19 cellular contexts compared by ENCODE assay signal in genomic region chr12:7039403-7039802, GRCh38. TPM values are rescaled to one million over a fixed set of nuclear protein-coding genes. Genes with fewer than 3 reads are reported as not detected.
DNase-seq lines count a peak whose midpoint lies in the region; ATAC-seq and TF ChIP-seq lines count a peak whose summit lies in the region.
"Had no signal": no experiment of that assay in that cellular context is flagged by ENCODE, and none has a peak within 500 bp of the region (broad histone marks: within the 10 kb centered on the region; RNA-seq: fewer than 3 reads in every experiment).

No MANE protein-coding gene starts in this region.

- H3K27ac ChIP-seq in breast epithelium (no peak overlapping the region), RWPE2 (ENCODE audit: poor library complexity, severe bottlenecking) (no peak overlapping the region), fibroblast of lung (ENCODE audit: insufficient read depth, low read length) (no peak overlapping the region)
- H3K27ac ChIP-seq: KMS-11 had no signal

- H3K4me1 Mint-ChIP-seq in MCF 10A (ENCODE audit: insufficient read depth, unreplicated experiment) (peaks cover 18% of the 10 kb centered on the region), type B pancreatic cell (ENCODE audit: unreplicated experiment) (no peaks in the 10 kb centered on the region)

- H3K9me3 ChIP-seq in breast epithelium (no peaks in the 10 kb centered on the region), RWPE2 (ENCODE audit: severe bottlenecking) (no peaks in the 10 kb centered on the region), fibroblast of lung (ENCODE audit: control insufficient read depth, insufficient read depth, low read depth, low read length) (no peaks in the 10 kb centered on the region)
- H3K9me3 ChIP-seq: Caco-2 had no signal

- H3K36me3 Mint-ChIP-seq in MCF 10A (ENCODE audit: insufficient read depth, unreplicated experiment) (no peaks in the 10 kb centered on the region), type B pancreatic cell (no peaks in the 10 kb centered on the region)

- H3K27me3 Mint-ChIP-seq in MCF 10A (ENCODE audit: insufficient read depth, unreplicated experiment) (no peaks in the 10 kb centered on the region), type B pancreatic cell (no peaks in the 10 kb centered on the region)
- H3K27me3 Mint-ChIP-seq: CD4-positive, alpha-beta T cell had no signal

- BruUV-seq in MCF 10A (replicated peaks; lab: Mats Ljungman, UMichigan), result no TSS peak

- no peaks in the 10 kb centered on the region for H3K36me3 ChIP-seq in breast epithelium
- no peaks in the 10 kb centered on the region for H3K36me3 ChIP-seq in RWPE2 (ENCODE audit: low read depth)
- no peaks in the 10 kb centered on the region for H3K36me3 ChIP-seq in fibroblast of lung (ENCODE audit: control insufficient read depth, insufficient read depth, low read length)

- CTCF ChIA-PET in MCF 10A (lab: Yijun Ruan, JAX), result interaction anchor here (0.6 to 1.4 kb wide), 6 partner anchors 14 to 238 kb away, joined by 3 to 5 read pairs (median 4); no protein-coding TSS in a partner anchor

- H2AFZ ChIP-seq in fibroblast of lung (ENCODE audit: low read length), result peak overlapping the region; percentile 26

- POLR2A ChIA-PET in MCF 10A (lab: Yijun Ruan, JAX), result interaction anchor here (0.7 to 2.4 kb wide), 4 partner anchors 15 to 41 kb away, joined by 3 to 8 read pairs (median 4); partner anchors contain the start of genes C1S and LPCAT3

- H3K27ac Mint-ChIP-seq in MCF 10A (ENCODE audit: low read depth, unreplicated experiment), result no peak overlapping the region
- H3K27ac Mint-ChIP-seq in type B pancreatic cell, result no peak overlapping the region
- H3K27ac Mint-ChIP-seq: CD4-positive, alpha-beta T cell had no signal

- H3K27me3 ChIP-seq in breast epithelium (no peaks in the 10 kb centered on the region), RWPE2 (ENCODE audit: insufficient read depth, poor library complexity, severe bottlenecking) (no peaks in the 10 kb centered on the region), fibroblast of lung (ENCODE audit: control insufficient read depth, insufficient read depth, low read length) (peaks cover 2% of the 10 kb centered on the region)

- H3K4me3 ChIP-seq in breast epithelium (no peak overlapping the region), RWPE2 (ENCODE audit: severe bottlenecking) (no peak overlapping the region), fibroblast of lung (replicated peaks in 1 of 4; ENCODE audit: control extremely low read depth in 1 of 4, insufficient read depth in 1 of 4, low read depth in 3 of 4, low read length in 4 of 4) (no peak overlapping the region)

- TF ChIP-seq POLR2A in breast epithelium (IDR thresholded peaks at IDR 0.05), result no peak

- H3K9me3 Mint-ChIP-seq in MCF 10A (ENCODE audit: unreplicated experiment) (no peaks in the 10 kb centered on the region), type B pancreatic cell (no peaks in the 10 kb centered on the region)
- H3K9me3 Mint-ChIP-seq: CD4-positive, alpha-beta T cell had no signal

- H3K79me2 ChIP-seq in fibroblast of lung (ENCODE audit: control insufficient read depth, insufficient read depth, low read length), result no peaks in the 10 kb centered on the region

- no peak overlapping the region for H3K9ac ChIP-seq in fibroblast of lung (ENCODE audit: insufficient read depth, low read length)
- H3K9ac ChIP-seq: KMS-11 had no signal

- intact Hi-C loops in MCF 10A (cut with micrococcal nuclease) (no loop called here), breast epithelium (cut with DNase I; ENCODE audit: low total_unique reads) (no loop called here)

- TF ChIP-seq CTCF in MCF 10A (IDR thresholded peaks at IDR 0.05; ENCODE audit: unreplicated experiment) (no peak), breast epithelium (IDR thresholded peaks at IDR 0.05) (no peak), RWPE2 (IDR thresholded peaks at IDR 0.05; ENCODE audit: poor library complexity, severe bottlenecking) (no peak), fibroblast of lung (conservative IDR thresholded peaks at IDR 0.05 in 1 of 2, IDR thresholded peaks at IDR 0.05 in 1 of 2; ENCODE audit: low read depth in 1 of 2, low read length in 2 of 2) (no peak), type B pancreatic cell (conservative IDR thresholded peaks at IDR 0.05) (no peak)

- peak; percentile 29 for DNase-seq in MCF 10A (ENCODE audit: unreplicated experiment)
- DNase-seq in breast epithelium (ENCODE audit: low spot score in 2 of 2), result no peak
- DNase-seq in RWPE2 (ENCODE audit: low spot score), result no peak
- no peak for DNase-seq in fibroblast of lung (ENCODE audit: low read depth in 2 of 2)
- DNase-seq in type B pancreatic cell (ENCODE audit: extremely low spot score, unreplicated experiment), result no peak
- DNase-seq in stimulated activated naive CD4-positive, alpha-beta T cell (lab: John Stamatoyannopoulos, UW), result no peak
- DNase-seq in T-helper 9 cell, result no peak
- DNase-seq: Caco-2; CD4-positive, alpha-beta T cell; EL; GOT3; NCI-H1436; NCI-H2029; NCI-H510A treated with DMSO at 0.1 percent for 48 hours; NCI-H774; SIG-M5 had no signal

- H3K4me1 ChIP-seq in breast epithelium (no peaks in the 10 kb centered on the region), RWPE2 (ENCODE audit: insufficient read depth, poor library complexity, severe bottlenecking) (peaks cover 10% of the 10 kb centered on the region), fibroblast of lung (ENCODE audit: control insufficient read depth, extremely low read depth, insufficient read depth, low read length) (no peaks in the 10 kb centered on the region)
- H3K4me1 ChIP-seq: Caco-2 had no signal

- no peaks in the 10 kb centered on the region for H4K20me1 ChIP-seq in fibroblast of lung (ENCODE audit: control insufficient read depth, extremely low read depth, insufficient read depth, low read length)

- no peak overlapping the region for H3K4me2 ChIP-seq in fibroblast of lung (ENCODE audit: extremely low read depth, insufficient read depth, low read length)
- H3K4me2 ChIP-seq: KMS-11 had no signal

- H3K4me3 Mint-ChIP-seq in MCF 10A (ENCODE audit: unreplicated experiment) (no peak overlapping the region), type B pancreatic cell (peak overlapping the region; percentile 22)
- H3K4me3 Mint-ChIP-seq: CD4-positive, alpha-beta T cell had no signal

- ATAC-seq in RWPE2 (ENCODE audit: low read depth) (peak; percentile 86), HG03045 (IDR thresholded peaks at IDR 0.05; ENCODE audit: unreplicated experiment) (no peak)
- ATAC-seq: SK-N-SH treated with all-trans-retinoic acid at 6 μM for 48 hours had no signal

RNA-seq across cellular contexts. Expression of gene C1S, which starts 21.1 kb away (rescaled TPM):
- total RNA-seq in MCF 10A (2022) (6.0 and 11.5 TPM in 2 replicates), breast epithelium (100 to 1,000 TPM; 307 to 959 (median 622) TPM), fibroblast of lung (997 and 1,549 TPM in 2 replicates), type B pancreatic cell (ENCODE audit: low replicate concordance) (2.7 and 3.1 TPM in 2 replicates)
- 265 and 507 TPM in 2 replicates for polyA plus RNA-seq in fibroblast of lung
- polyA plus RNA-seq in fibroblast of lung (2012), result 172 and 310 TPM in 2 replicates
- 111 and 156 TPM in 2 replicates for polyA minus RNA-seq in fibroblast of lung (ENCODE audit: low replicate concordance)

RNA-seq across cellular contexts. Expression of gene LPCAT3, which starts 21.1 kb away (rescaled TPM):
- total RNA-seq in MCF 10A (2022) (14.4 and 15.4 TPM in 2 replicates), breast epithelium (10 to 100 TPM; 28.3 to 67.5 (median 63.7) TPM), fibroblast of lung (10.0 and 11.4 TPM in 2 replicates), type B pancreatic cell (ENCODE audit: low replicate concordance) (34.4 and 79.0 TPM in 2 replicates)
- polyA plus RNA-seq in fibroblast of lung, result 48.5 and 54.0 TPM in 2 replicates
- 31.0 and 35.4 TPM in 2 replicates for polyA plus RNA-seq in fibroblast of lung (2012)
- 34.4 and 41.0 TPM in 2 replicates for polyA minus RNA-seq in fibroblast of lung (ENCODE audit: low replicate concordance)

RNA-seq across cellular contexts. Expression of gene C1R, which starts 52.8 kb away (rescaled TPM):
- total RNA-seq in MCF 10A (2022) (13.1 and 16.7 TPM in 2 replicates), breast epithelium (100 to 1,000 TPM; 302 to 773 (median 582) TPM), fibroblast of lung (407 and 650 TPM in 2 replicates), type B pancreatic cell (ENCODE audit: low replicate concordance) (5.4 and 6.5 TPM in 2 replicates)
- 284 and 617 TPM in 2 replicates for polyA plus RNA-seq in fibroblast of lung
- 286 and 777 TPM in 2 replicates for polyA plus RNA-seq in fibroblast of lung (2012)
- 346 and 748 TPM in 2 replicates for polyA minus RNA-seq in fibroblast of lung (ENCODE audit: low replicate concordance)

Comparison
In these comparisons a context has a peak if more than half of its experiments do, and no peak if none do; other contexts are left out.
1. RNA of gene C1S, which starts 21.1 kb away (total RNA-seq): 997 to 1,549 TPM in fibroblast of lung and 307 to 959 TPM in breast epithelium; 6.0 to 11.5 TPM in MCF 10A and 2.7 to 3.1 TPM in type B pancreatic cell; every median in the first group is over 10 times any median in the second.
2. RNA of gene C1R, which starts 52.8 kb away (total RNA-seq): 302 to 773 TPM in breast epithelium and 407 to 650 TPM in fibroblast of lung; 13.1 to 16.7 TPM in MCF 10A and 5.4 to 6.5 TPM in type B pancreatic cell; every median in the first group is over 10 times any median in the second.